Comparison of ENCODE assay signal across 15 cellular contexts in genomic region chr16:72845322-72846020, GRCh38.
"Had no signal": no experiment of that assay in that cellular context is flagged by ENCODE, and none has a peak within 500 bp of the region (broad histone marks: within the 10 kb centered on the region; RNA-seq: fewer than 3 reads in every experiment).

No MANE protein-coding gene starts in this region.

- H3K36me3 Mint-ChIP-seq: activated naive CD8-positive, alpha-beta T cell had no signal

- H3K27ac Mint-ChIP-seq: activated naive CD8-positive, alpha-beta T cell had no signal

- DNase-seq: activated CD4-positive, alpha-beta T cell treated with anti-CD3 and anti-CD28 coated beads, Interleukin-2, amount 50 U/mL, for 4 hours; activated gamma-delta T cell; activated T-cell treated with anti-CD3 and anti-CD28 coated beads, Interleukin-2, amount 50 U/mL, for 4 hours; aorta; foreskin keratinocyte; head of caudate nucleus; left cardiac atrium; midbrain; naive thymus-derived CD8-positive, alpha-beta T cell; ovary; thyroid gland had no signal

- H3K27me3 ChIP-seq: foreskin keratinocyte, ovary, thyroid gland, vagina had no signal

- H3K27ac ChIP-seq: foreskin keratinocyte, ovary, skin epidermis, thyroid gland, vagina had no signal

- H3K4me3 ChIP-seq: lung, ovary, skin epidermis, thyroid gland, vagina had no signal

- H3K9me3 ChIP-seq: ovary, thyroid gland, vagina had no signal

- H3K36me3 ChIP-seq: ovary, thyroid gland, vagina had no signal

- H3K4me3 Mint-ChIP-seq: activated naive CD8-positive, alpha-beta T cell; activated T-cell treated with anti-CD3 and anti-CD28 coated beads, Interleukin-2, amount 50 U/mL, for 4 hours had no signal

- H3K9me3 Mint-ChIP-seq: activated T-cell treated with anti-CD3 and anti-CD28 coated beads, Interleukin-2, amount 50 U/mL, for 4 hours had no signal

- ATAC-seq: activated T-cell treated with anti-CD3 and anti-CD28 coated beads, Interleukin-2, amount 50 U/mL, for 4 hours; foreskin keratinocyte; left cardiac atrium; naive thymus-derived CD8-positive, alpha-beta T cell had no signal
